23 cellular contexts compared by ENCODE assay signal in the genomic region with DNA sequence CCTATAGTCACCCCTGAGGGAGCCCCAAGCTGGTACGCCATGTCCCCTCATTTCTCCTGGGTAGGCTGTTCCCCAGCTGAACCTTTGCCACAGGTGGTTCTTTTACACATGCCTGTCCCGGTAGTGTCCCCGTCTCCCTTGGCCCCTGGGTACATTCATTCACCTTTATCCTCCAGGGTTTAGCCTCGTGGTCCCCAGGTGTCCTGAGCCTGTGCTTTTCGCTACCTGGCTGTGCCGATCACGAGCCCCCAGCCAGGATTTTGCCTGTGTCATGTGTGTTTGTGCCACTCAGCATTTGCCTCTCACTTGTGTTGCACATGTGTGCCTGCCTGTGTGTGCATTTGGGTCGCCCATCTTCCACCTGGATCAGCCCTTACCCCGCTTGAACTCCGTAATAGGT. TPM values are rescaled to one million over a fixed set of nuclear protein-coding genes. Genes with fewer than 3 reads are reported as not detected.
"Had no signal": no experiment of that assay in that cellular context is flagged by ENCODE, and none has a peak within 500 bp of the region (broad histone marks: within the 10 kb centered on the region; RNA-seq: fewer than 3 reads in every experiment).

No MANE protein-coding gene starts in this region.

- H3K9me3 ChIP-seq: body of pancreas had no signal

- H3K27ac ChIP-seq: ascending aorta, body of pancreas had no signal

- H3K27ac Mint-ChIP-seq: activated CD4-positive, alpha-beta T cell treated with anti-CD3 and anti-CD28 coated beads for 36 hours; activated CD8-positive, alpha-beta T cell treated with anti-CD3 and anti-CD28 coated beads, Interleukin-2, amount 10 ng/mL, durations not matched to agents 7 days and 5 days; activated naive CD4-positive, alpha-beta T cell treated with anti-CD3 and anti-CD28 coated beads, Interleukin-2, amount 50 U/mL, for 72 hours; activated naive CD8-positive, alpha-beta T cell treated with anti-CD3 and anti-CD28 coated beads, Interleukin-2, amount 50 U/mL, for 24 hours; T-helper 1 cell treated with Interleukin-12 subunit alpha and Interleukin-12 subunit beta and Interleukin-4 antibody, amounts not matched to agents 30 μg/mL and 1 μg/mL, for 36 hours had no signal

- H3K4me3 Mint-ChIP-seq: activated CD4-positive, alpha-beta T cell treated with anti-CD3 and anti-CD28 coated beads for 36 hours; activated CD8-positive, alpha-beta T cell treated with anti-CD3 and anti-CD28 coated beads, Interleukin-2, amount 10 ng/mL, durations not matched to agents 7 days and 5 days; activated naive CD8-positive, alpha-beta T cell treated with anti-CD3 and anti-CD28 coated beads, Interleukin-2, amount 50 U/mL, for 24 hours; T-helper 1 cell treated with Interleukin-12 subunit alpha and Interleukin-12 subunit beta and Interleukin-4 antibody, amounts not matched to agents 30 μg/mL and 1 μg/mL, for 36 hours had no signal

- H3K9me3 Mint-ChIP-seq: activated naive CD4-positive, alpha-beta T cell treated with anti-CD3 and anti-CD28 coated beads, Interleukin-2, amount 50 U/mL, for 72 hours; activated naive CD8-positive, alpha-beta T cell treated with anti-CD3 and anti-CD28 coated beads, Interleukin-2, amount 50 U/mL, for 24 hours; T-helper 1 cell treated with Interleukin-12 subunit alpha and Interleukin-12 subunit beta and Interleukin-4 antibody, amounts not matched to agents 30 μg/mL and 1 μg/mL, for 36 hours had no signal

- H3K27me3 Mint-ChIP-seq: activated CD4-positive, alpha-beta T cell treated with anti-CD3 and anti-CD28 coated beads for 36 hours; activated naive CD8-positive, alpha-beta T cell treated with anti-CD3 and anti-CD28 coated beads, Interleukin-2, amount 50 U/mL, for 24 hours had no signal

- H3K4me1 ChIP-seq: ascending aorta, body of pancreas had no signal

- H3K27me3 ChIP-seq: ascending aorta, body of pancreas had no signal

- DNase-seq: activated CD4-positive, alpha-beta T cell treated with anti-CD3 and anti-CD28 coated beads for 36 hours; activated CD4-positive, alpha-beta T cell treated with anti-CD3 and anti-CD28 coated beads, Interleukin-2, amount 50 U/mL, for 4 hours; activated CD8-positive, alpha-beta memory T cell treated with anti-CD3 and anti-CD28 coated beads, Interleukin-2, amount 50 U/mL, for 48 hours; activated CD8-positive, alpha-beta T cell treated with anti-CD3 and anti-CD28 coated beads, Interleukin-2, amount 10 ng/mL, durations not matched to agents 7 days and 5 days; activated effector memory CD4-positive, alpha-beta T cell treated with anti-CD3 and anti-CD28 coated beads, Interleukin-2, amount 50 U/mL, for 16 hours; activated naive CD4-positive, alpha-beta T cell treated with Interleukin-2 at 50 U/mL for 16 hours; activated naive CD8-positive, alpha-beta T cell treated with anti-CD3 and anti-CD28 coated beads, Interleukin-2, amount 50 U/mL, for 24 hours; activated T-cell treated with anti-CD3 and anti-CD28 coated beads, Interleukin-2, amount 50 U/mL, for 1 hour; amniotic stem cell; body of pancreas; Karpas-422; MM.1S; NCI-H1105 treated with DMSO at 0.1 percent for 48 hours; NCI-H1436 treated with DMSO at 0.1 percent for 48 hours; NCI-H187 treated with DMSO at 0.1 percent for 48 hours; NCI-H2081 treated with DMSO at 0.1 percent for 48 hours; NCI-H446; NCI-H524; SHP77 treated with DMSO at 0.1 percent for 48 hours had no signal

- ATAC-seq: body of pancreas had no signal

- H3K4me3 ChIP-seq: ascending aorta, body of pancreas, K562 had no signal

RNA-seq across cellular contexts. Expression of a gene that starts 57.6 kb away (rescaled TPM):
- total RNA-seq: activated CD4-positive, alpha-beta T cell treated with anti-CD3 and anti-CD28 coated beads for 36 hours; activated CD8-positive, alpha-beta T cell treated with anti-CD3 and anti-CD28 coated beads, Interleukin-2, amount 10 ng/mL, durations not matched to agents 7 days and 5 days; activated naive CD4-positive, alpha-beta T cell treated with anti-CD3 and anti-CD28 coated beads, Interleukin-2, amount 50 U/mL, for 72 hours; ascending aorta; K562 had no signal
- polyA plus RNA-seq: K562 had no signal
